39 cellular contexts compared by ENCODE assay signal in genomic region chr17:9132291-9132690, GRCh38.
"Had no signal": no experiment of that assay in that cellular context is flagged by ENCODE, and none has a peak within 500 bp of the region (broad histone marks: within the 10 kb centered on the region; RNA-seq: fewer than 3 reads in every experiment).

No MANE protein-coding gene starts in this region.

- H3K4me1 Mint-ChIP-seq: activated CD4-positive, alpha-beta T cell treated with anti-CD3 and anti-CD28 coated beads for 36 hours; activated CD4-positive, alpha-beta T cell treated with anti-CD3 and anti-CD28 coated beads, Interleukin-2, amount 10 ng/mL, durations not matched to agents 24 days and 14 days; activated CD8-positive, alpha-beta memory T cell treated with anti-CD3 and anti-CD28 coated beads, Interleukin-2, amount 10 ng/mL, durations not matched to agents 7 days and 5 days; activated naive CD4-positive, alpha-beta T cell treated with anti-CD3 and anti-CD28 coated beads, Interleukin-2, amount 50 U/mL, for 24 hours; activated naive CD8-positive, alpha-beta T cell treated with anti-CD3 and anti-CD28 coated beads for 36 hours; activated naive CD8-positive, alpha-beta T cell treated with anti-CD3 and anti-CD28 coated beads, Interleukin-2, amount 50 U/mL, for 24 hours had no signal

- H3K4me1 ChIP-seq: adrenal gland, ascending aorta, breast epithelium, foreskin keratinocyte, gastrocnemius medialis, heart left ventricle had no signal

- H3K27ac Mint-ChIP-seq: activated CD4-positive, alpha-beta memory T cell treated with anti-CD3 and anti-CD28 coated beads for 36 hours; activated CD4-positive, alpha-beta T cell treated with anti-CD3 and anti-CD28 coated beads for 36 hours; activated CD4-positive, alpha-beta T cell treated with anti-CD3 and anti-CD28 coated beads, Interleukin-2, amount 10 ng/mL, durations not matched to agents 24 days and 14 days; activated CD8-positive, alpha-beta memory T cell treated with anti-CD3 and anti-CD28 coated beads, Interleukin-2, amount 10 ng/mL, durations not matched to agents 7 days and 5 days; activated CD8-positive, alpha-beta T cell treated with anti-CD3 and anti-CD28 coated beads, Interleukin-2, amount 10 ng/mL, durations not matched to agents 7 days and 5 days; activated naive CD4-positive, alpha-beta T cell treated with anti-CD3 and anti-CD28 coated beads for 36 hours; activated naive CD4-positive, alpha-beta T cell treated with anti-CD3 and anti-CD28 coated beads, Interleukin-2, amount 50 U/mL, for 24 hours; activated naive CD8-positive, alpha-beta T cell treated with anti-CD3 and anti-CD28 coated beads for 36 hours; activated naive CD8-positive, alpha-beta T cell treated with anti-CD3 and anti-CD28 coated beads, Interleukin-2, amount 50 U/mL, for 24 hours; activated T-helper 1 cell treated with anti-CD3 and anti-CD28 coated beads, Interleukin-12 subunit alpha, Interleukin-12 subunit beta, Interleukin-2, Interleukin-4 antibody, amounts not matched to agents 30 ng/mL and 10 ng/mL and 1 ng/mL, durations not matched to agents 14 hours and 24 hours and 36 hours; activated T-helper 2 cell treated with anti-CD3 and anti-CD28 coated beads, Interferon-gamma antibody, Interleukin-2, Interleukin-4, amounts not matched to agents 10 μg/mL and 5 μg/mL and 100 μg/mL, durations not matched to agents 14 hours and 24 hours and 36 hours; brain; dendritic cell treated with granulocyte-macrophage colony-stimulating factor and Interleukin-4, amounts not matched to agents 40 ng/mL and 50 ng/mL, for 4 days; endodermal cell; T-helper 2 cell treated with Interferon-gamma antibody and Interleukin-4, amounts not matched to agents 5 μg/mL and 100 μg/mL, for 36 hours had no signal

- H3K27me3 ChIP-seq: adrenal gland, ascending aorta, breast epithelium, esophagus muscularis mucosa, foreskin keratinocyte, gastrocnemius medialis, heart left ventricle had no signal

- H3K36me3 Mint-ChIP-seq: activated CD4-positive, alpha-beta memory T cell treated with anti-CD3 and anti-CD28 coated beads for 36 hours; activated CD8-positive, alpha-beta memory T cell treated with anti-CD3 and anti-CD28 coated beads, Interleukin-2, amount 10 ng/mL, durations not matched to agents 7 days and 5 days; activated naive CD4-positive, alpha-beta T cell treated with anti-CD3 and anti-CD28 coated beads, Interleukin-2, amount 50 U/mL, for 24 hours; activated naive CD8-positive, alpha-beta T cell treated with anti-CD3 and anti-CD28 coated beads for 36 hours; brain had no signal

- H3K27ac ChIP-seq: adrenal gland, ascending aorta, cardiac muscle cell, coronary artery, dorsolateral prefrontal cortex, esophagus muscularis mucosa, foreskin keratinocyte, gastrocnemius medialis, heart left ventricle, WERI-Rb-1 had no signal

- H3K4me3 Mint-ChIP-seq: activated CD4-positive, alpha-beta memory T cell treated with anti-CD3 and anti-CD28 coated beads for 36 hours; activated CD4-positive, alpha-beta T cell treated with anti-CD3 and anti-CD28 coated beads for 36 hours; activated CD4-positive, alpha-beta T cell treated with anti-CD3 and anti-CD28 coated beads, Interleukin-2, amount 10 ng/mL, durations not matched to agents 24 days and 14 days; activated CD8-positive, alpha-beta memory T cell treated with anti-CD3 and anti-CD28 coated beads, Interleukin-2, amount 10 ng/mL, durations not matched to agents 7 days and 5 days; activated CD8-positive, alpha-beta T cell treated with anti-CD3 and anti-CD28 coated beads, Interleukin-2, amount 10 ng/mL, durations not matched to agents 7 days and 5 days; activated naive CD4-positive, alpha-beta T cell treated with anti-CD3 and anti-CD28 coated beads for 36 hours; activated naive CD4-positive, alpha-beta T cell treated with anti-CD3 and anti-CD28 coated beads, Interleukin-2, amount 50 U/mL, for 24 hours; activated naive CD8-positive, alpha-beta T cell treated with anti-CD3 and anti-CD28 coated beads for 36 hours; activated naive CD8-positive, alpha-beta T cell treated with anti-CD3 and anti-CD28 coated beads, Interleukin-2, amount 50 U/mL, for 24 hours; activated T-helper 1 cell treated with anti-CD3 and anti-CD28 coated beads, Interleukin-12 subunit alpha, Interleukin-12 subunit beta, Interleukin-2, Interleukin-4 antibody, amounts not matched to agents 30 ng/mL and 10 ng/mL and 1 ng/mL, durations not matched to agents 14 hours and 24 hours and 36 hours; brain; dendritic cell treated with granulocyte-macrophage colony-stimulating factor and Interleukin-4, amounts not matched to agents 40 ng/mL and 50 ng/mL, for 4 days; endodermal cell; T-helper 17 cell; T-helper 2 cell treated with Interferon-gamma antibody and Interleukin-4, amounts not matched to agents 5 μg/mL and 100 μg/mL, for 36 hours had no signal

- H3K4me3 ChIP-seq: adrenal gland, ascending aorta, breast epithelium, cardiac muscle cell, coronary artery, dorsolateral prefrontal cortex, esophagus muscularis mucosa, gastrocnemius medialis, heart left ventricle had no signal

- H3K27me3 Mint-ChIP-seq: activated CD4-positive, alpha-beta T cell treated with anti-CD3 and anti-CD28 coated beads, Interleukin-2, amount 10 ng/mL, durations not matched to agents 24 days and 14 days; activated naive CD4-positive, alpha-beta T cell treated with anti-CD3 and anti-CD28 coated beads, Interleukin-2, amount 50 U/mL, for 24 hours; activated naive CD8-positive, alpha-beta T cell treated with anti-CD3 and anti-CD28 coated beads for 36 hours; brain had no signal

- ATAC-seq: activated CD4-positive, alpha-beta T cell treated with anti-CD3 and anti-CD28 coated beads for 36 hours; activated CD8-positive, alpha-beta memory T cell treated with anti-CD3 and anti-CD28 coated beads, Interleukin-2, amount 10 ng/mL, durations not matched to agents 7 days and 5 days; activated CD8-positive, alpha-beta T cell treated with anti-CD3 and anti-CD28 coated beads, Interleukin-2, amount 10 ng/mL, durations not matched to agents 7 days and 5 days; activated naive CD8-positive, alpha-beta T cell treated with anti-CD3 and anti-CD28 coated beads, Interleukin-2, amount 50 U/mL, for 24 hours; foreskin keratinocyte; gastrocnemius medialis; T-helper 17 cell had no signal

- H3K9me3 Mint-ChIP-seq: activated CD4-positive, alpha-beta memory T cell treated with anti-CD3 and anti-CD28 coated beads for 36 hours; activated CD4-positive, alpha-beta T cell treated with anti-CD3 and anti-CD28 coated beads, Interleukin-2, amount 10 ng/mL, durations not matched to agents 24 days and 14 days; activated naive CD4-positive, alpha-beta T cell treated with anti-CD3 and anti-CD28 coated beads for 36 hours; activated naive CD4-positive, alpha-beta T cell treated with anti-CD3 and anti-CD28 coated beads, Interleukin-2, amount 50 U/mL, for 24 hours; activated naive CD8-positive, alpha-beta T cell treated with anti-CD3 and anti-CD28 coated beads for 36 hours; activated naive CD8-positive, alpha-beta T cell treated with anti-CD3 and anti-CD28 coated beads, Interleukin-2, amount 50 U/mL, for 24 hours; activated T-helper 1 cell treated with anti-CD3 and anti-CD28 coated beads, Interleukin-12 subunit alpha, Interleukin-12 subunit beta, Interleukin-2, Interleukin-4 antibody, amounts not matched to agents 30 ng/mL and 10 ng/mL and 1 ng/mL, durations not matched to agents 14 hours and 24 hours and 36 hours; activated T-helper 2 cell treated with anti-CD3 and anti-CD28 coated beads, Interferon-gamma antibody, Interleukin-2, Interleukin-4, amounts not matched to agents 10 μg/mL and 5 μg/mL and 100 μg/mL, durations not matched to agents 14 hours and 24 hours and 36 hours; brain; dendritic cell treated with granulocyte-macrophage colony-stimulating factor and Interleukin-4, amounts not matched to agents 40 ng/mL and 50 ng/mL, for 4 days; endodermal cell; T-helper 2 cell treated with Interferon-gamma antibody and Interleukin-4, amounts not matched to agents 5 μg/mL and 100 μg/mL, for 36 hours had no signal

- DNase-seq: activated CD4-positive, alpha-beta memory T cell treated with anti-CD3 and anti-CD28 coated beads for 36 hours; activated CD4-positive, alpha-beta T cell treated with anti-CD3 and anti-CD28 coated beads for 36 hours; activated CD4-positive, alpha-beta T cell treated with anti-CD3 and anti-CD28 coated beads, Interleukin-2, amount 10 ng/mL, durations not matched to agents 24 days and 14 days; activated CD4-positive, CD25-positive, alpha-beta regulatory T cell; activated CD4-positive, CD25-positive, alpha-beta regulatory T cell treated with anti-CD3 and anti-CD28 coated beads, Interleukin-2, amount 50 U/mL, for 72 hours; activated CD8-positive, alpha-beta memory T cell treated with anti-CD3 and anti-CD28 coated beads, Interleukin-2, amount 10 ng/mL, durations not matched to agents 7 days and 5 days; activated CD8-positive, alpha-beta memory T cell treated with anti-CD3 and anti-CD28 coated beads, Interleukin-2, amount 50 U/mL, for 4 hours; activated CD8-positive, alpha-beta T cell treated with anti-CD3 and anti-CD28 coated beads, Interleukin-2, amount 10 ng/mL, durations not matched to agents 7 days and 5 days; activated effector memory CD4-positive, alpha-beta T cell treated with anti-CD3 and anti-CD28 coated beads, Interleukin-2, amount 50 U/mL, for 16 hours; activated naive CD4-positive, alpha-beta T cell treated with anti-CD3 and anti-CD28 coated beads for 36 hours; activated naive CD8-positive, alpha-beta T cell treated with anti-CD3 and anti-CD28 coated beads for 36 hours; activated naive CD8-positive, alpha-beta T cell treated with anti-CD3 and anti-CD28 coated beads, Interleukin-2, amount 50 U/mL, for 24 hours; activated T-cell treated with anti-CD3 and anti-CD28 coated beads, Interleukin-2, amount 50 U/mL, for 1 hour; activated T-cell treated with anti-CD3 and anti-CD28 coated beads, Interleukin-2, amount 50 U/mL, for 48 hours; adrenal gland; central memory CD4-positive, alpha-beta T cell; cerebellar nuclear complex; dorsolateral prefrontal cortex; effector memory CD4-positive, alpha-beta T cell; endodermal cell; foreskin keratinocyte; gastrocnemius medialis; glutamatergic neuron; heart left ventricle; T-helper 1 cell; T-helper 17 cell; T1000; WERI-Rb-1 had no signal

- H3K9me3 ChIP-seq: adrenal gland, ascending aorta, breast epithelium, esophagus muscularis mucosa, gastrocnemius medialis, heart left ventricle had no signal

- H3K36me3 ChIP-seq: adrenal gland, ascending aorta, breast epithelium, cardiac muscle cell, gastrocnemius medialis, heart left ventricle, WERI-Rb-1 had no signal
